Comparison of ENCODE assay signal across 23 cellular contexts in genomic region chr2:9101763-9102425, GRCh38.
"Had no signal": no experiment of that assay in that cellular context is flagged by ENCODE, and none has a peak within 500 bp of the region (broad histone marks: within the 10 kb centered on the region; RNA-seq: fewer than 3 reads in every experiment).

No MANE protein-coding gene starts in this region.

- H3K36me3 ChIP-seq: thyroid gland had no signal

- DNase-seq: activated CD4-positive, alpha-beta T cell treated with anti-CD3 and anti-CD28 coated beads for 4 hours; activated CD4-positive, alpha-beta T cell treated with anti-CD3 and anti-CD28 coated beads, Interleukin-2, amount 50 U/mL, for 4 hours; activated naive CD4-positive, alpha-beta T cell; activated T-cell treated with anti-CD3 and anti-CD28 coated beads for 4 hours; activated T-cell treated with anti-CD3 and anti-CD28 coated beads, Interleukin-2, amount 50 U/mL, for 72 hours; anterior cingulate cortex; dermis blood vessel endothelial cell; effector CD4-positive, alpha-beta T cell; glutamatergic neuron; left cardiac atrium; natural killer cell; stimulated activated CD4-positive, alpha-beta T cell treated with anti-CD3 and anti-CD28 coated beads, Interleukin-4, amount 100 ng/mL, for 24 hours; stimulated activated naive CD8-positive, alpha-beta T cell treated with anti-CD3 and anti-CD28 coated beads, Interleukin-15, amount 100 ng/mL, for 72 hours; T-helper 9 cell; thyroid gland had no signal

- H3K4me3 ChIP-seq: skin epidermis, thyroid gland had no signal

- H3K4me3 Mint-ChIP-seq: activated naive CD8-positive, alpha-beta T cell; activated T-cell treated with anti-CD3 and anti-CD28 coated beads, Interleukin-2, amount 50 U/mL, for 72 hours; central memory CD8-positive, alpha-beta T cell; natural killer cell; stimulated activated effector memory CD8-positive, alpha-beta T cell treated with anti-CD3 and anti-CD28 coated beads, Interleukin-12 subunit alpha, Interleukin-12 subunit beta, amount 100 ng/mL, for 72 hours; stimulated activated naive CD8-positive, alpha-beta T cell treated with anti-CD3 and anti-CD28 coated beads, Interleukin-15, amount 100 ng/mL, for 72 hours had no signal

- H3K36me3 Mint-ChIP-seq: activated naive CD8-positive, alpha-beta T cell; natural killer cell; stimulated activated effector memory CD8-positive, alpha-beta T cell treated with anti-CD3 and anti-CD28 coated beads, Interleukin-12 subunit alpha, Interleukin-12 subunit beta, amount 100 ng/mL, for 72 hours had no signal

- H3K9me3 Mint-ChIP-seq: activated T-cell treated with anti-CD3 and anti-CD28 coated beads, Interleukin-2, amount 50 U/mL, for 72 hours; central memory CD8-positive, alpha-beta T cell; natural killer cell; stimulated activated effector memory CD8-positive, alpha-beta T cell treated with anti-CD3 and anti-CD28 coated beads, Interleukin-12 subunit alpha, Interleukin-12 subunit beta, amount 100 ng/mL, for 72 hours; stimulated activated naive CD8-positive, alpha-beta T cell treated with anti-CD3 and anti-CD28 coated beads, Interleukin-15, amount 100 ng/mL, for 72 hours had no signal

- H3K27me3 ChIP-seq: thyroid gland had no signal

- H3K9me3 ChIP-seq: thyroid gland had no signal

- H3K27ac ChIP-seq: thyroid gland had no signal

- H3K27ac Mint-ChIP-seq: activated naive CD8-positive, alpha-beta T cell; activated T-cell treated with anti-CD3 and anti-CD28 coated beads, Interleukin-2, amount 50 U/mL, for 72 hours; natural killer cell; progenitor cell of endocrine pancreas; stimulated activated effector memory CD8-positive, alpha-beta T cell treated with anti-CD3 and anti-CD28 coated beads, Interleukin-12 subunit alpha, Interleukin-12 subunit beta, amount 100 ng/mL, for 72 hours had no signal

- ATAC-seq: activated T-cell treated with anti-CD3 and anti-CD28 coated beads, Interleukin-2, amount 50 U/mL, for 72 hours; left cardiac atrium; natural killer cell; sciatic nerve; stimulated activated effector memory CD8-positive, alpha-beta T cell treated with anti-CD3 and anti-CD28 coated beads, Interleukin-12 subunit alpha, Interleukin-12 subunit beta, amount 100 ng/mL, for 72 hours; stimulated activated naive CD8-positive, alpha-beta T cell treated with anti-CD3 and anti-CD28 coated beads, Interleukin-15, amount 100 ng/mL, for 72 hours had no signal

- FAIRE-seq: frontal cortex, TTC549 had no signal
